In genomic region chr6:51494342-51494741, GRCh38 we compare ENCODE assay signal across 1 cellular context.
TF ChIP-seq lines count a peak whose summit lies in the region.

No MANE protein-coding gene starts in this region.

TF ChIP-seq in H1, 55 proteins besides CTCF, POLR2A, EP300 and RAD21 (continued from another document):
- no peak for TF ChIP-seq ATF2 (IDR thresholded peaks at IDR 0.05; ENCODE audit: low read length)
- no peak for TF ChIP-seq SP1 (IDR thresholded peaks at IDR 0.05; ENCODE audit: low read depth, low read length)
- TF ChIP-seq SIX5 (IDR thresholded peaks at IDR 0.05; ENCODE audit: low read depth, low read length), result no peak
